In the genomic region with DNA sequence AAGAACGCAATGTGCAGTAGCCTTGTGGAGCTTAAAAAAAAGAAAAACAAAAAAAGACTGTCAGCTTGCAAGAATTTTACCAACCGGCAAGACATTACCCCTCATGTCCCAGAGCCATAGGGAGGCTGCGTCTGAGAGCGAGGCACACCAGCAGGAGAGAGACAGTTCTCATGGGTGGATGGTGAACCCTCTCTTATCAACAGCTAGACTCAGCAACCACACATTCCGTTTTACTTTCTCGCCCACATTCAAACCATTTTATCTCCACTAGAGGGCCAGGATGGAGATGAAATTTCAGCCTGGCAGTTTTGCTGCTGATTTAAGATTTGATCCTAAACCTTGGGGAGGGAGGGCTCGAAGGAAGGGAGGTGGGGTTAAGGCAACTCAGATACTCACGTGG, we compare ENCODE assay signal across 8 cellular contexts.
A peak's percentile ranks its signal among the peaks of the same experiment; 100 is the strongest.
DNase-seq lines count a peak whose midpoint lies in the region; ATAC-seq and TF ChIP-seq lines count a peak whose summit lies in the region.

No MANE protein-coding gene starts in this region.

- peaks cover 4 to 57% (median 39%) of the 10 kb centered on the region in 9 donors for H3K4me1 ChIP-seq in heart right ventricle
- H3K4me1 ChIP-seq in gastrocnemius medialis, result peaks cover 37% of the 10 kb centered on the region in 2 donors

- CTCF ChIA-PET in activated naive CD4-positive, alpha-beta T cell treated with anti-CD3 and anti-CD28 coated beads, Interleukin-2, amount 10 ng/mL, durations not matched to agents 7 days and 5 days (lab: Charles Lee), result interaction anchor here (0.6 to 9.4 kb wide), 18 partner anchors 9 to 257 kb away, joined by 3 to 121 read pairs (median 4); a partner anchor contains a TSS

- in situ Hi-C loops in gastrocnemius medialis (cut with MboI; ENCODE audit: low sequenced_read_pairs in 4 of 4), result loop anchor here (5.0 to 25.0 kb wide), 4 partner anchors 251 to 448 kb away; a partner anchor contains a TSS

- ATAC-seq in heart right ventricle (peak in 5 of 8 donors; percentile 10 to 51 (median 34)), gastrocnemius medialis (peak in 1 of 2 donors; percentile 58), GM21526 (IDR thresholded peaks at IDR 0.05; ENCODE audit: low FRiP score, unreplicated experiment) (no peak), GM19035 (IDR thresholded peaks at IDR 0.05; ENCODE audit: unreplicated experiment) (no peak)

- H3K9me3 Mint-ChIP-seq in activated naive CD4-positive, alpha-beta T cell treated with anti-CD3 and anti-CD28 coated beads, Interleukin-2, amount 10 ng/mL, durations not matched to agents 7 days and 5 days, result no peaks in the 10 kb centered on the region

- peak overlapping the region; percentile 54 for H3K27ac Mint-ChIP-seq in activated naive CD4-positive, alpha-beta T cell treated with anti-CD3 and anti-CD28 coated beads, Interleukin-2, amount 10 ng/mL, durations not matched to agents 7 days and 5 days

- H3K9me3 ChIP-seq in MG63 (no peaks in the 10 kb centered on the region), heart right ventricle (no peaks in the 10 kb centered on the region), gastrocnemius medialis (no peaks in the 10 kb centered on the region)

- no peak overlapping the region for H3K4me3 ChIP-seq in MG63
- H3K4me3 ChIP-seq in heart right ventricle, result no peak overlapping the region
- no peak overlapping the region for H3K4me3 ChIP-seq in gastrocnemius medialis

- peaks cover 69% of the 10 kb centered on the region for H3K4me1 Mint-ChIP-seq in activated naive CD4-positive, alpha-beta T cell treated with anti-CD3 and anti-CD28 coated beads, Interleukin-2, amount 10 ng/mL, durations not matched to agents 7 days and 5 days

- WGBS in heart right ventricle, 2 donors, result 40 to 43% methylated on average over 8 of the region's 8 CpGs

- H3K27me3 ChIP-seq in MG63 (no peaks in the 10 kb centered on the region), heart right ventricle (no peaks in the 10 kb centered on the region), gastrocnemius medialis (no peaks in the 10 kb centered on the region)

- DNase-seq in SIG-M5 treated with dmso at 0.1 percent for 504 hours (lab: John Stamatoyannopoulos, UW; ENCODE audit: unreplicated experiment) (peak; percentile 29), SIG-M5 (lab: John Stamatoyannopoulos, UW) (no peak), MG63 (peak; percentile 17), heart right ventricle (no peak), gastrocnemius medialis (no peak)
- peak; percentile 45 for DNase-seq in activated naive CD4-positive, alpha-beta T cell treated with anti-CD3 and anti-CD28 coated beads, Interleukin-2, amount 10 ng/mL, durations not matched to agents 7 days and 5 days

- H3K27ac ChIP-seq in heart right ventricle (no peak overlapping the region), gastrocnemius medialis (no peak overlapping the region)

- H3K27me3 Mint-ChIP-seq in activated naive CD4-positive, alpha-beta T cell treated with anti-CD3 and anti-CD28 coated beads, Interleukin-2, amount 10 ng/mL, durations not matched to agents 7 days and 5 days, result no peaks in the 10 kb centered on the region

- TF ChIP-seq POLR2A in gastrocnemius medialis (IDR thresholded peaks at IDR 0.05), result no peak

- TF ChIP-seq CTCF in heart right ventricle (IDR thresholded peaks at IDR 0.05) (peak in 7 of 9 donors; percentile 36 to 54 (median 51)), gastrocnemius medialis (IDR thresholded peaks at IDR 0.05 in 4 of 5, conservative IDR thresholded peaks at IDR 0.05 in 1 of 5) (peak; percentile 33 to 50 (median 36))

- H3K36me3 ChIP-seq in MG63 (no peaks in the 10 kb centered on the region), heart right ventricle (no peaks in the 10 kb centered on the region), gastrocnemius medialis (no peaks in the 10 kb centered on the region)

- intact Hi-C loops in heart right ventricle (cut with DNase I) (loop anchor here in 9 of 10 donors (5.0 to 10.0 kb wide), 5 partner anchors 179 to 451 kb away; a partner anchor contains a TSS), gastrocnemius medialis (cut with DNase I; ENCODE audit: low total_unique reads) (loop anchor here (5.0 to 10.0 kb wide), 2 partner anchors 133 to 451 kb away; no protein-coding TSS in a partner anchor)

- H3K36me3 Mint-ChIP-seq in activated naive CD4-positive, alpha-beta T cell treated with anti-CD3 and anti-CD28 coated beads, Interleukin-2, amount 10 ng/mL, durations not matched to agents 7 days and 5 days, result peaks cover 25% of the 10 kb centered on the region

- H3K4me3 Mint-ChIP-seq in activated naive CD4-positive, alpha-beta T cell treated with anti-CD3 and anti-CD28 coated beads, Interleukin-2, amount 10 ng/mL, durations not matched to agents 7 days and 5 days, result no peak overlapping the region

Comparison
In these comparisons a context has a peak if more than half of its experiments do, and no peak if none do; other contexts are left out.
1. DNase-seq: peak in SIG-M5 treated with dmso at 0.1 percent for 504 hours (single experiment), MG63 (single experiment) and activated naive CD4-positive, alpha-beta T cell treated with anti-CD3 and anti-CD28 coated beads, Interleukin-2, amount 10 ng/mL, durations not matched to agents 7 days and 5 days (single experiment); none in SIG-M5 (single experiment), heart right ventricle (0 of 2) and gastrocnemius medialis (0 of 2).
2. ATAC-seq: peak in heart right ventricle (5 of 8); none in GM21526 (single experiment) and GM19035 (single experiment).